ENCODE assay signal across 1 cellular context in genomic region chr17:81342062-81342699, GRCh38.
TF ChIP-seq lines count a peak whose summit lies in the region.

No MANE protein-coding gene starts in this region.

TF ChIP-seq in liver, 16 proteins besides CTCF, POLR2A, EP300 and RAD21 (continued from another document):
- TF ChIP-seq ZBTB33 (IDR thresholded peaks at IDR 0.05) (no peak), GABPA (IDR thresholded peaks at IDR 0.05 in 1 of 2, conservative IDR thresholded peaks at IDR 0.05 in 1 of 2) (no peak), HNF4G (IDR thresholded peaks at IDR 0.05) (no peak), FOXA2 (IDR thresholded peaks at IDR 0.05) (no peak), MAX (IDR thresholded peaks at IDR 0.05) (no peak), ATF3 (IDR thresholded peaks at IDR 0.05) (no peak), RXRA (IDR thresholded peaks at IDR 0.05) (no peak)
